ENCODE assay signal across 8 cellular contexts in the genomic region with DNA sequence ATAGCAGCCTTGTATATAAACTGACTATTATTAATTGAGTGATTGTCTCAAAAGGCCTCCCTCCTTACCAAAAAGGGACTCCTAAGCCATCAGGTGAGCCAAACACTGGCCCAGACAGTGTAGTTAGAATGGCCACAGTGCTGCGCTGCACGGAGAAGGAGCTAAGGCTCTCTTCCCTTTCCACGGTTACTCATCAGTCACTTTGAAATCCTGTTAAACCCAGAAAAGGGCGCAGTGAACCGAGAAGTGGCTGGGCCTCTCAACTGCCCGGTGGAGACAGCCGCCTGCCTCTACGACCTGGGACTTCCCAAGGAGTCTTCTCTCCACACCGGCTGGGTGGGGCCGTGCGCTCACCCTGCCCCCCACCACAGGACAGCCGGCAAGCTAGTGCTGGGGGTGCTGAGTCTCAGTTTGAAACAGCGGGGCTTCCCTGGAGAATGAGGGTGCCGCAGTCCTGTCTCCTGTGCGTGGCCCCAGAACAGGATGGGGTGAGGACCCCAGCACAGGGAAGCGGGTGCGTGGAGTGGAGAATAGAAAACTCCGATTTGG. TPM values are rescaled to one million over a fixed set of nuclear protein-coding genes. Genes with fewer than 3 reads are reported as not detected.
DNase-seq lines count a peak whose midpoint lies in the region; ATAC-seq and TF ChIP-seq lines count a peak whose summit lies in the region.

No MANE protein-coding gene starts in this region.

- peak overlapping the region; percentile 86 for H3K27ac ChIP-seq in naive thymus-derived CD4-positive, alpha-beta T cell (ENCODE audit: low read depth, low read length)
- H3K27ac ChIP-seq in uterus: peak overlapping the region; percentile 96 to 98

- H3K36me3 ChIP-seq in naive thymus-derived CD4-positive, alpha-beta T cell (ENCODE audit: control insufficient read depth in 2 of 3, insufficient read depth in 3 of 3, low read length in 3 of 3): peaks cover 0 to 20% (median 6%) of the 10 kb centered on the region in 3 experiments
- H3K36me3 ChIP-seq in uterus: no peaks in the 10 kb centered on the region

- H3K27me3 ChIP-seq in naive thymus-derived CD4-positive, alpha-beta T cell (ENCODE audit: control insufficient read depth in 2 of 2, insufficient read depth in 2 of 2, low read length in 2 of 2): no peaks in the 10 kb centered on the region
- no peaks in the 10 kb centered on the region for H3K27me3 ChIP-seq in uterus

- no peaks in the 10 kb centered on the region for H3K9me3 Mint-ChIP-seq in naive thymus-derived CD4-positive, alpha-beta T cell

- H3K27ac Mint-ChIP-seq in naive thymus-derived CD4-positive, alpha-beta T cell: peak overlapping the region; percentile 93 to 97 (median 94)

- peak overlapping the region; percentile 85 to 99 (median 93) for H3K4me3 Mint-ChIP-seq in naive thymus-derived CD4-positive, alpha-beta T cell

- H3K4me1 Mint-ChIP-seq in naive thymus-derived CD4-positive, alpha-beta T cell: peaks cover 20 to 58% (median 45%) of the 10 kb centered on the region in 7 donors

- H3K4me3 ChIP-seq in AG10803 (ENCODE audit: low read length) (peak overlapping the region; percentile 93), uterus (peak overlapping the region; percentile 86)
- H3K4me3 ChIP-seq in naive thymus-derived CD4-positive, alpha-beta T cell (ENCODE audit: low read length): peak overlapping the region; percentile 97

- no peaks in the 10 kb centered on the region for H3K9me3 ChIP-seq in naive thymus-derived CD4-positive, alpha-beta T cell (ENCODE audit: control insufficient read depth in 2 of 3, low read length in 3 of 3)
- H3K9me3 ChIP-seq in uterus: no peaks in the 10 kb centered on the region

- peaks cover 29 to 31% of the 10 kb centered on the region in 2 donors for H3K4me1 ChIP-seq in naive thymus-derived CD4-positive, alpha-beta T cell (ENCODE audit: control insufficient read depth in 2 of 2, insufficient read depth in 2 of 2, low read length in 2 of 2)
- H3K4me1 ChIP-seq in uterus: peaks cover under 1 to 11% of the 10 kb centered on the region in 2 donors

- H3K27me3 Mint-ChIP-seq in naive thymus-derived CD4-positive, alpha-beta T cell: no peaks in the 10 kb centered on the region

- peaks cover 4 to 43% (median 15%) of the 10 kb centered on the region in 5 donors for H3K36me3 Mint-ChIP-seq in naive thymus-derived CD4-positive, alpha-beta T cell

- TF ChIP-seq CTCF in AG10803 (conservative IDR thresholded peaks at IDR 0.05; ENCODE audit: low read length): peak; percentile 11
- TF ChIP-seq CTCF in uterus (IDR thresholded peaks at IDR 0.05): no peak

- in situ Hi-C loops in KBM-7 (cut with MboI; ENCODE audit: low pct_unique_long_range_greater_than_20kb, low sequenced_read_pairs): no loop called here

- TF ChIP-seq POLR2A in erythroblast (IDR thresholded peaks at IDR 0.05; ENCODE audit: low read length) (no peak), uterus (IDR thresholded peaks at IDR 0.05) (no peak)

- ATAC-seq in GM18868 (IDR thresholded peaks at IDR 0.05; ENCODE audit: unreplicated experiment) (peak; percentile 39), HG02678 (IDR thresholded peaks at IDR 0.05; ENCODE audit: unreplicated experiment) (no peak)
- ATAC-seq in naive thymus-derived CD4-positive, alpha-beta T cell: no peak

- CTCF ChIA-PET in naive thymus-derived CD4-positive, alpha-beta T cell (lab: Charles Lee): interaction anchor here (0.5 to 1.7 kb wide), 5 partner anchors 14 to 115 kb away, joined by 3 to 5 read pairs (median 3); no protein-coding TSS in a partner anchor

- POLR2A ChIA-PET in naive thymus-derived CD4-positive, alpha-beta T cell (lab: Charles Lee): interaction anchor here (0.6 to 35.9 kb wide), 9 partner anchors 19 to 85 kb away, joined by 3 to 1512 read pairs (median 7); no protein-coding TSS in a partner anchor

- DNase-seq in AG10803 (ENCODE audit: low read depth) (no peak), KBM-7 (peak; percentile 60), erythroblast (lab: John Stamatoyannopoulos, UW) (peak; percentile 58 to 66), uterus (no peak)
- peak; percentile 55 for DNase-seq in activated CD4-positive, CD25-positive, alpha-beta regulatory T cell treated with anti-CD3 and anti-CD28 coated beads, Interleukin-2, amount 50 U/mL, for 72 hours
- DNase-seq in naive thymus-derived CD4-positive, alpha-beta T cell: peak in 2 of 9 donors; percentile 57 to 74

- intact Hi-C loops in naive thymus-derived CD4-positive, alpha-beta T cell (cut with micrococcal nuclease): loop anchor here (1.0 to 10.0 kb wide), 2 partner anchors 9 to 848 kb away; no protein-coding TSS in a partner anchor
- intact Hi-C loops in uterus (cut with DNase I; ENCODE audit: low total_unique reads): loop anchor here (5.0 to 10.0 kb wide), 2 partner anchors 54 to 68 kb away; no protein-coding TSS in a partner anchor

RNA-seq across cellular contexts. Expression of gene MYH9, which starts 1.3 kb away (rescaled TPM):
- total RNA-seq in naive thymus-derived CD4-positive, alpha-beta T cell: 100 to 1,000 TPM; 650 to 900 (median 803) TPM
- 100 to 1,000 TPM in 1 of 2 donors, 10 to 100 TPM in 1; 95.5 to 501 TPM for polyA plus RNA-seq in naive thymus-derived CD4-positive, alpha-beta T cell
- 1,000 to 10,000 TPM in 1 of 4 donors, 100 to 1,000 TPM in 3; 215 to 1,171 (median 400) TPM for total RNA-seq in uterus

Comparison
In these comparisons a context has a peak if more than half of its experiments do, and no peak if none do; other contexts are left out.
1. DNase-seq: peak in KBM-7 (single experiment), activated CD4-positive, CD25-positive, alpha-beta regulatory T cell treated with anti-CD3 and anti-CD28 coated beads, Interleukin-2, amount 50 U/mL, for 72 hours (single experiment) and erythroblast (2 of 2); none in AG10803 (single experiment) and uterus (0 of 2).
2. Peak in every context shown above with its lines, with median percentiles within 50 percentile points of each other: H3K4me3 ChIP-seq.